ENCODE assay signal across 35 cellular contexts in the genomic region with DNA sequence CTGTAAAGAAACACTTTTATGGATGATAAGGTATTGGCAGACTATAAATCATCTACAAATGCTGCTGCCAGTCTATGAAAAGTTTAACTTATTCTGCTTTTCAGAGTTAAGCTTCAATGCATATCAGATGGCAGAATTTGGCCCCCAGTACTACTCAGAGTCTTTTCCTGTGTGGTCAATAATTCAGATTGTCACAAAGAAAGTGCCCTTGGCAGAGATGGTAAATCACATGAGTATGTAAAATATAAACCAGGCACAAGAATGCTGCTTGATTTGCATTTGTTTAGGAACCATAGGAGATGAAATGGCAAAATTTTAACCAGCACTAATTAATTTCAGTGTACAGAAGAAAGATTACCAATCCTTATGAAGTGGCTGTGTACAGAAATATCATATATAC.
"Had no signal": no experiment of that assay in that cellular context is flagged by ENCODE, and none has a peak within 500 bp of the region (broad histone marks: within the 10 kb centered on the region; RNA-seq: fewer than 3 reads in every experiment).

No MANE protein-coding gene starts in this region.

- H3K9ac ChIP-seq: KMS-11 had no signal

- H3K27ac ChIP-seq: KMS-11 had no signal

- H3K9me3 ChIP-seq: MG63 had no signal

- DNase-seq: Karpas-422, Kasumi-1, MG63, MM.1S, MV-4-11, NCI-H1048, NCI-H1092, NCI-H1092 treated with DMSO at 0.1 percent for 48 hours, NCI-H1105, NCI-H1105 treated with DMSO at 0.1 percent for 48 hours, NCI-H1417, NCI-H1417 treated with DMSO at 0.1 percent for 48 hours, NCI-H1436, NCI-H1436 treated with DMSO at 0.1 percent for 48 hours, NCI-H146, NCI-H1694, NCI-H1694 treated with DMSO at 0.1 percent for 48 hours, NCI-H187, NCI-H187 treated with DMSO at 0.1 percent for 48 hours, NCI-H1930, NCI-H2029, NCI-H2029 treated with DMSO at 0.1 percent for 48 hours, NCI-H2081, NCI-H2081 treated with DMSO at 0.1 percent for 48 hours, NCI-H2107, NCI-H2171, NCI-H2171 treated with DMSO at 0.1 percent for 48 hours, NCI-H2227 treated with DMSO at 0.1 percent for 48 hours, NCI-H226, NCI-H345, NCI-H446, NCI-H446 treated with DMSO at 0.1 percent for 48 hours, NCI-H510A, NCI-H510A treated with DMSO at 0.1 percent for 48 hours had no signal

- H3K36me3 ChIP-seq: MG63 had no signal

- H3K27me3 ChIP-seq: MG63 had no signal

- H3K4me3 ChIP-seq: MG63 had no signal
